In genomic region chr2:30366199-30366691, GRCh38 we compare ENCODE assay signal across 9 cellular contexts.
DNase-seq lines count a peak whose midpoint lies in the region; ATAC-seq and TF ChIP-seq lines count a peak whose summit lies in the region.
"Had no signal": no experiment of that assay in that cellular context is flagged by ENCODE, and none has a peak within 500 bp of the region (broad histone marks: within the 10 kb centered on the region; RNA-seq: fewer than 3 reads in every experiment).

No MANE protein-coding gene starts in this region.

- H3K4me3 ChIP-seq in astrocyte of the spinal cord (ENCODE audit: low read depth, low read length), result no peak overlapping the region

- H3K9me3 ChIP-seq in T-helper 17 cell (ENCODE audit: control insufficient read depth, low read length, poor library complexity, severe bottlenecking), result no peaks in the 10 kb centered on the region

- peaks cover 22% of the 10 kb centered on the region for H3K4me1 Mint-ChIP-seq in T-helper 17 cell

- ATAC-seq in T-helper 17 cell (peak; percentile 48), GM18502 (IDR thresholded peaks at IDR 0.05; ENCODE audit: poor library complexity, unreplicated experiment) (no peak)

- H3K36me3 Mint-ChIP-seq in T-helper 17 cell (ENCODE audit: low read depth), result no peaks in the 10 kb centered on the region

- H3K27me3 Mint-ChIP-seq in T-helper 17 cell, result no peaks in the 10 kb centered on the region

- in situ Hi-C loops in astrocyte of the spinal cord (cut with HindIII; ENCODE audit: low sequenced_read_pairs), result no loop called here

- peak overlapping the region; percentile 82 for H3K27ac Mint-ChIP-seq in T-helper 17 cell

- peak; percentile 45 for DNase-seq in EL
- no peak for DNase-seq in T-helper 17 cell
- peak; percentile 29 for DNase-seq in astrocyte of the spinal cord (ENCODE audit: low read depth, low spot score)
- DNase-seq in stimulated activated CD4-positive, alpha-beta T cell treated with anti-CD3 and anti-CD28 coated beads, Interleukin-1b, Interleukin-23, amount 100 ng/mL, for 48 hours, result peak; percentile 73
- no peak for DNase-seq in germinal center (ENCODE audit: low spot score)
- no peak for DNase-seq in globus pallidus (ENCODE audit: low spot score)
- no peak for DNase-seq in NCI-H345 treated with DMSO at 0.1 percent for 48 hours (lab: John Stamatoyannopoulos, UW; ENCODE audit: unreplicated experiment)
- DNase-seq: GF-D8 had no signal

- no peak overlapping the region for H3K4me3 Mint-ChIP-seq in T-helper 17 cell

- no peak for TF ChIP-seq CTCF in astrocyte of the spinal cord (IDR thresholded peaks at IDR 0.05; ENCODE audit: low read depth, low read length)

Comparison
In these comparisons a context has a peak if more than half of its experiments do, and no peak if none do; other contexts are left out.
1. DNase-seq: peak in EL (single experiment), astrocyte of the spinal cord (single experiment) and stimulated activated CD4-positive, alpha-beta T cell treated with anti-CD3 and anti-CD28 coated beads, Interleukin-1b, Interleukin-23, amount 100 ng/mL, for 48 hours (single experiment); none in T-helper 17 cell (0 of 3), germinal center (single experiment), globus pallidus (single experiment) and NCI-H345 treated with DMSO at 0.1 percent for 48 hours (single experiment).